Comparison of ENCODE assay signal across 27 cellular contexts in genomic region chr2:12396699-12397098, GRCh38.
"Had no signal": no experiment of that assay in that cellular context is flagged by ENCODE, and none has a peak within 500 bp of the region (broad histone marks: within the 10 kb centered on the region; RNA-seq: fewer than 3 reads in every experiment).

No MANE protein-coding gene starts in this region.

- H3K4me1 Mint-ChIP-seq: central memory CD8-positive, alpha-beta T cell; natural killer cell; stimulated activated naive CD8-positive, alpha-beta T cell treated with anti-CD3 and anti-CD28 coated beads, Interleukin-15, amount 100 ng/mL, for 72 hours had no signal

- H3K27me3 ChIP-seq: colonic mucosa, heart right ventricle, neutrophil, pancreas, right lobe of liver, suprapubic skin, uterus had no signal

- DNase-seq: colonic mucosa; effector memory CD4-positive, alpha-beta T cell; erythroblast; esophagus squamous epithelium; foreskin melanocyte; glutamatergic neuron; heart right ventricle; kidney; mammary epithelial cell; natural killer cell; pancreas; right lobe of liver; small intestine; stimulated activated CD4-positive, alpha-beta T cell treated with anti-CD3 and anti-CD28 coated beads, Interleukin-12 subunit alpha, Interleukin-12 subunit beta, amount 100 ng/mL, for 4 hours; stimulated activated CD4-positive, alpha-beta T cell treated with anti-CD3 and anti-CD28 coated beads, Interleukin-1b, Interleukin-23, amount 100 ng/mL, for 48 hours; stimulated activated CD4-positive, alpha-beta T cell treated with anti-CD3 and anti-CD28 coated beads, Interleukin-4, amount 100 ng/mL, for 1 hour; stimulated activated CD8-positive, alpha-beta memory T cell treated with anti-CD3 and anti-CD28 coated beads, Interleukin-4, amount 100 ng/mL, for 48 hours; stimulated activated naive CD4-positive, alpha-beta T cell; stimulated activated naive CD8-positive, alpha-beta T cell treated with anti-CD3 and anti-CD28 coated beads, Interleukin-15, amount 100 ng/mL, for 72 hours; uterus had no signal

- H3K36me3 ChIP-seq: colonic mucosa, esophagus squamous epithelium, heart right ventricle, neutrophil, pancreas, right lobe of liver, suprapubic skin, uterus had no signal

- H3K27me3 Mint-ChIP-seq: stimulated activated naive CD8-positive, alpha-beta T cell treated with anti-CD3 and anti-CD28 coated beads, Interleukin-15, amount 100 ng/mL, for 72 hours had no signal

- H3K36me3 Mint-ChIP-seq: natural killer cell had no signal

- FAIRE-seq: endothelial cell of umbilical vein, kidney, pancreas, small intestine had no signal

- H3K9me3 ChIP-seq: colonic mucosa, esophagus squamous epithelium, heart right ventricle, neutrophil, pancreas, right lobe of liver, suprapubic skin, uterus had no signal

- H3K9me3 Mint-ChIP-seq: central memory CD8-positive, alpha-beta T cell; dendritic cell treated with granulocyte-macrophage colony-stimulating factor and Interleukin-4, amounts not matched to agents 40 ng/mL and 50 ng/mL, for 4 days; natural killer cell had no signal

- H3K4me3 ChIP-seq: colonic mucosa, esophagus squamous epithelium, heart right ventricle, pancreas, right lobe of liver, suprapubic skin, uterus had no signal

- H3K4me1 ChIP-seq: colonic mucosa, esophagus squamous epithelium, pancreas, right lobe of liver, uterus had no signal

- ATAC-seq: heart right ventricle; left lobe of liver; natural killer cell; pancreas; right lobe of liver; stimulated activated naive CD8-positive, alpha-beta T cell treated with anti-CD3 and anti-CD28 coated beads, Interleukin-15, amount 100 ng/mL, for 72 hours had no signal

- H3K27ac ChIP-seq: colonic mucosa, esophagus squamous epithelium, neutrophil, pancreas, right lobe of liver, suprapubic skin, uterus had no signal

- H3K4me3 Mint-ChIP-seq: central memory CD8-positive, alpha-beta T cell; dendritic cell treated with granulocyte-macrophage colony-stimulating factor and Interleukin-4, amounts not matched to agents 40 ng/mL and 50 ng/mL, for 4 days; natural killer cell; neural crest cell; stimulated activated naive CD8-positive, alpha-beta T cell treated with anti-CD3 and anti-CD28 coated beads, Interleukin-15, amount 100 ng/mL, for 72 hours had no signal

- H3K27ac Mint-ChIP-seq: dendritic cell treated with granulocyte-macrophage colony-stimulating factor and Interleukin-4, amounts not matched to agents 40 ng/mL and 50 ng/mL, for 4 days; natural killer cell had no signal
